ENCODE assay signal across 23 cellular contexts in genomic region chr5:68834486-68834885, GRCh38.
DNase-seq lines count a peak whose midpoint lies in the region; FAIRE-seq and TF ChIP-seq lines count a peak whose summit lies in the region.
"Had no signal": no experiment of that assay in that cellular context is flagged by ENCODE, and none has a peak within 500 bp of the region (broad histone marks: within the 10 kb centered on the region; RNA-seq: fewer than 3 reads in every experiment).

No MANE protein-coding gene starts in this region.

- no peak for TF ChIP-seq EP300 in H1 (IDR thresholded peaks at IDR 0.05; ENCODE audit: borderline replicate concordance in 1 of 2, low read depth in 2 of 2, low read length in 2 of 2)
- TF ChIP-seq EP300 in suprapubic skin (IDR thresholded peaks at IDR 0.05), result no peak

- no peaks in the 10 kb centered on the region for H3K9me2 ChIP-seq in GM23248 (ENCODE audit: insufficient read depth)

- no peak overlapping the region for H3K23ac ChIP-seq in H1 (ENCODE audit: insufficient read length)
- H3K23ac ChIP-seq in mesenchymal stem cell (ENCODE audit: low read length in 2 of 2), result no peak overlapping the region

- H3K18ac ChIP-seq in H1 (ENCODE audit: extremely low read depth, low read length) (no peak overlapping the region), mesenchymal stem cell (ENCODE audit: low read depth in 1 of 2, low read length in 2 of 2) (no peak overlapping the region)

- TF ChIP-seq CTCF in H1 (IDR thresholded peaks at IDR 0.05; ENCODE audit: control extremely low read depth in 1 of 3, insufficient read depth in 1 of 3, low read depth in 1 of 3, low read length in 3 of 3) (no peak), suprapubic skin (IDR thresholded peaks at IDR 0.05) (no peak), GM10248 (IDR thresholded peaks at IDR 0.05; ENCODE audit: control extremely low read depth, extremely low read depth, low read depth, missing control alignments) (no peak), esophagus squamous epithelium (IDR thresholded peaks at IDR 0.05) (no peak)

- CTCF ChIA-PET in H1 (lab: Charles Lee; ENCODE audit: partially characterized antibody), result no interaction called here
- CTCF ChIA-PET in GM10248 (lab: Yijun Ruan, JAX), result no interaction called here

- H2BK5ac ChIP-seq in H1 (ENCODE audit: low read depth, low read length), result no peak overlapping the region
- no peak overlapping the region for H2BK5ac ChIP-seq in mesenchymal stem cell (ENCODE audit: low read depth, low read length, poor library complexity, severe bottlenecking)

- H3K4me3 ChIP-seq in GM23248 (no peak overlapping the region), H1 (ENCODE audit: extremely low read depth in 1 of 4, insufficient read depth in 2 of 4, low read depth in 3 of 4, low read length in 4 of 4) (no peak overlapping the region), mesenchymal stem cell (ENCODE audit: insufficient read depth in 1 of 2, low read depth in 1 of 2, low read length in 2 of 2) (no peak overlapping the region), suprapubic skin (no peak overlapping the region), esophagus squamous epithelium (no peak overlapping the region)
- H3K4me3 ChIP-seq: lower lobe of right lung, MG63, skin epidermis, upper lobe of left lung had no signal

- H2BK15ac ChIP-seq in H1 (ENCODE audit: low read length), result peak overlapping the region; percentile 95; the same call in 1 of the 2 replicates
- no peak overlapping the region for H2BK15ac ChIP-seq in mesenchymal stem cell (ENCODE audit: low read depth, poor library complexity, severe bottlenecking)

- no peak overlapping the region for H4K5ac ChIP-seq in H1 (ENCODE audit: insufficient read length, low read depth, low read length)

- H3K23me2 ChIP-seq in H1 (ENCODE audit: low read depth, low read length), result no peaks in the 10 kb centered on the region

- POLR2A ChIA-PET in H1 (lab: Charles Lee; ENCODE audit: partially characterized antibody), result no interaction called here
- POLR2A ChIA-PET in GM10248 (lab: Yijun Ruan, JAX), result no interaction called here

- H4K91ac ChIP-seq in H1 (replicated peaks; ENCODE audit: insufficient read length, low read length) (no peak overlapping the region), mesenchymal stem cell (ENCODE audit: low read length) (no peak overlapping the region)

- H3K9me3 ChIP-seq in GM23248 (ENCODE audit: low read depth) (no peaks in the 10 kb centered on the region), H1 (ENCODE audit: insufficient read depth in 2 of 2, low read depth in 1 of 2, low read length in 1 of 2) (no peaks in the 10 kb centered on the region), mesenchymal stem cell (ENCODE audit: control insufficient read depth, low read length) (no peaks in the 10 kb centered on the region), suprapubic skin (no peaks in the 10 kb centered on the region), esophagus squamous epithelium (no peaks in the 10 kb centered on the region)
- H3K9me3 ChIP-seq: BE2C, lower lobe of right lung, MG63, upper lobe of left lung had no signal

- no peaks in the 10 kb centered on the region for H3K27me3 ChIP-seq in GM23248 (replicated peaks; ENCODE audit: insufficient read depth)
- no peaks in the 10 kb centered on the region for H3K27me3 ChIP-seq in H1 (replicated peaks in 1 of 4; ENCODE audit: control insufficient read depth in 3 of 4, extremely low read depth in 1 of 4, insufficient read depth in 3 of 4, low read length in 3 of 4)
- no peaks in the 10 kb centered on the region for H3K27me3 ChIP-seq in mesenchymal stem cell (ENCODE audit: control insufficient read depth in 1 of 2, insufficient read depth in 1 of 2, low read length in 2 of 2)
- no peaks in the 10 kb centered on the region for H3K27me3 ChIP-seq in suprapubic skin
- no peaks in the 10 kb centered on the region for H3K27me3 ChIP-seq in esophagus squamous epithelium
- H3K27me3 ChIP-seq: BE2C, MG63, upper lobe of left lung had no signal

- no peak overlapping the region for H2BK20ac ChIP-seq in H1 (ENCODE audit: low read length)

- intact Hi-C loops in esophagus squamous epithelium (cut with DNase I), result no loop called here

- peaks cover 3% of the 10 kb centered on the region; the same call in 1 of the 2 replicates for H3F3A ChIP-seq in GM23248 (ENCODE audit: insufficient read depth)

- no peak for FAIRE-seq in H1 (lab: Jason Lieb, UNC)
- FAIRE-seq: TTC549 had no signal

- in situ Hi-C loops in GM23248 (cut with MboI), result no loop called here

- no peaks in the 10 kb centered on the region for H4K20me1 ChIP-seq in GM23248 (ENCODE audit: insufficient read depth)
- H4K20me1 ChIP-seq in H1 (replicated peaks in 1 of 2; ENCODE audit: control insufficient read depth in 1 of 2, insufficient read depth in 2 of 2, low read length in 2 of 2), result no peaks in the 10 kb centered on the region

- H3K36me3 ChIP-seq in GM23248 (ENCODE audit: low read depth) (no peaks in the 10 kb centered on the region), H1 (ENCODE audit: control insufficient read depth in 2 of 4, insufficient read depth in 4 of 4, low read length in 3 of 4) (no peaks in the 10 kb centered on the region), mesenchymal stem cell (ENCODE audit: control insufficient read depth in 1 of 2, insufficient read depth in 2 of 2, low read depth in 1 of 2, low read length in 2 of 2) (no peaks in the 10 kb centered on the region), suprapubic skin (no peaks in the 10 kb centered on the region), esophagus squamous epithelium (no peaks in the 10 kb centered on the region)
- H3K36me3 ChIP-seq: BE2C, lower lobe of right lung, MG63, upper lobe of left lung had no signal

- TF ChIP-seq POLR2A in H1 (IDR thresholded peaks at IDR 0.05; ENCODE audit: control extremely low read depth in 1 of 2, low read depth in 2 of 2, low read length in 2 of 2), result no peak
- no peak for TF ChIP-seq POLR2A in suprapubic skin (IDR thresholded peaks at IDR 0.05)
- no peak for TF ChIP-seq POLR2A in esophagus squamous epithelium (IDR thresholded peaks at IDR 0.05)

- H3K4me2 ChIP-seq in GM23248 (ENCODE audit: unreplicated experiment) (no peak overlapping the region), H1 (ENCODE audit: insufficient read depth in 1 of 2, low read depth in 2 of 2, low read length in 2 of 2) (no peak overlapping the region), mesenchymal stem cell (ENCODE audit: low read length, poor library complexity, severe bottlenecking) (no peak overlapping the region)

- H2BK12ac ChIP-seq in H1 (ENCODE audit: low read depth, low read length), result no peak overlapping the region
- H2BK12ac ChIP-seq in mesenchymal stem cell (ENCODE audit: low read length in 2 of 2), result no peak overlapping the region

- TF ChIP-seq RAD21 in H1 (IDR thresholded peaks at IDR 0.05 in 1 of 2, conservative IDR thresholded peaks at IDR 0.05 in 1 of 2; ENCODE audit: low read depth in 2 of 2, low read length in 2 of 2), result no peak

- H3K27ac ChIP-seq in GM23248, result no peak overlapping the region
- no peak overlapping the region for H3K27ac ChIP-seq in H1 (ENCODE audit: low read depth, low read length)
- H3K27ac ChIP-seq in mesenchymal stem cell (ENCODE audit: low read length, poor library complexity, severe bottlenecking), result no peak overlapping the region
- peak overlapping the region; percentile 39 for H3K27ac ChIP-seq in suprapubic skin
- H3K27ac ChIP-seq in esophagus squamous epithelium, result no peak overlapping the region
- H3K27ac ChIP-seq: lower lobe of right lung, RWPE1, upper lobe of left lung had no signal

- H4K8ac ChIP-seq in H1 (ENCODE audit: extremely low read depth, insufficient read depth, low read length), result no peak overlapping the region
- H4K8ac ChIP-seq in mesenchymal stem cell (ENCODE audit: low read length), result no peak overlapping the region

- no peak overlapping the region for H2BK120ac ChIP-seq in H1 (replicated peaks; ENCODE audit: low read depth, low read length)
- no peak overlapping the region for H2BK120ac ChIP-seq in mesenchymal stem cell (ENCODE audit: low read depth, low read length)

- H3K79me2 ChIP-seq in GM23248 (ENCODE audit: insufficient read depth), result no peaks in the 10 kb centered on the region
- H3K79me2 ChIP-seq in H1 (ENCODE audit: control insufficient read depth in 1 of 2, insufficient read depth in 2 of 2, low read length in 2 of 2), result no peaks in the 10 kb centered on the region

- 43 to 48% methylated on average over 4 of the region's 4 CpGs for WGBS in GM23248 (ENCODE audit: low coverage in 1 of 2, low lambda C conversion rate in 2 of 2, missing lambda C conversion rate in 2 of 2), 2 experiments
- WGBS in H1 (ENCODE audit: extremely low coverage in 1 of 2, insufficient coverage in 1 of 2, insufficient read length in 1 of 2, insufficient replicate concordance in 2 of 2, low coverage in 1 of 2, low lambda C conversion rate in 2 of 2, missing lambda C conversion rate in 1 of 2), 2 experiments, result 90% methylated on average over 4 of the region's 4 CpGs; no CpG with 5 or more reads in 1 of the 2 experiments
- 96% methylated on average over 4 of the region's 4 CpGs for WGBS in mesenchymal stem cell
- WGBS in suprapubic skin, result 77% methylated on average over 4 of the region's 4 CpGs
- WGBS in esophagus squamous epithelium, 2 donors, result 85 to 86% methylated on average over 4 of the region's 4 CpGs

- H3K79me1 ChIP-seq in H1 (ENCODE audit: low read depth, low read length) (no peaks in the 10 kb centered on the region), mesenchymal stem cell (replicated peaks; ENCODE audit: low read length, poor library complexity, severe bottlenecking) (no peaks in the 10 kb centered on the region)

- H3K9ac ChIP-seq in GM23248, result no peak overlapping the region
- no peak overlapping the region for H3K9ac ChIP-seq in H1 (replicated peaks in 1 of 4; ENCODE audit: extremely low read depth in 1 of 4, low read depth in 3 of 4, low read length in 3 of 4)
- H3K9ac ChIP-seq in mesenchymal stem cell (ENCODE audit: low read length), result peak overlapping the region; percentile 35

- H3K4ac ChIP-seq in H1 (replicated peaks; ENCODE audit: insufficient read length, low read depth, low read length), result no peak overlapping the region
- H3K4ac ChIP-seq in mesenchymal stem cell (ENCODE audit: low read depth in 1 of 2, low read length in 2 of 2), result no peak overlapping the region

- H3K56ac ChIP-seq in H1 (replicated peaks; ENCODE audit: insufficient read length, low read depth, low read length), result no peak overlapping the region

- H2AFZ ChIP-seq in GM23248 (no peak overlapping the region), H1 (ENCODE audit: low read length) (peak overlapping the region; percentile 61; the same call in 1 of the 2 replicates), mesenchymal stem cell (ENCODE audit: low read depth, low read length) (no peak overlapping the region)

- H3K4me1 ChIP-seq in GM23248 (ENCODE audit: insufficient read depth) (no peaks in the 10 kb centered on the region), H1 (replicated peaks in 1 of 4; ENCODE audit: control insufficient read depth in 3 of 4, insufficient read depth in 4 of 4, low read length in 3 of 4) (peaks cover 0 to 3% (median 0%) of the 10 kb centered on the region in 4 experiments; a peak in 1 of 7 replicates), mesenchymal stem cell (ENCODE audit: control insufficient read depth, insufficient read depth, low read depth, low read length) (no peaks in the 10 kb centered on the region), suprapubic skin (peaks cover 17% of the 10 kb centered on the region), esophagus squamous epithelium (peaks cover 4 to 16% (median 6%) of the 10 kb centered on the region in 3 donors)
- H3K4me1 ChIP-seq: BE2C, lower lobe of right lung, upper lobe of left lung had no signal

- H2AK5ac ChIP-seq in H1 (ENCODE audit: low read depth, low read length) (no peak overlapping the region), mesenchymal stem cell (ENCODE audit: low read length, severe bottlenecking) (no peak overlapping the region)

- DNase-seq in GM23248, result peak; percentile 57
- DNase-seq in H1 (ENCODE audit: low read depth in 1 of 2, low spot score in 2 of 2), result no peak
- DNase-seq in mesenchymal stem cell, result peak; percentile 42
- peak; percentile 63 to 75 for DNase-seq in suprapubic skin (ENCODE audit: low spot score in 2 of 2)
- DNase-seq in GM10248 (ENCODE audit: extremely low spot score), result no peak
- no peak for DNase-seq in esophagus squamous epithelium (lab: John Stamatoyannopoulos, UW)
- DNase-seq in stimulated activated CD4-positive, alpha-beta T cell treated with anti-CD3 and anti-CD28 coated beads, Interleukin-12 subunit alpha, Interleukin-12 subunit beta, amount 100 ng/mL, for 4 hours, result no peak
- DNase-seq: activated CD4-positive, alpha-beta T cell treated with anti-CD3 and anti-CD28 coated beads for 1 hour; activated CD8-positive, alpha-beta memory T cell treated with anti-CD3 and anti-CD28 coated beads for 24 hours; activated T-cell treated with anti-CD3 and anti-CD28 coated beads, Interleukin-2, amount 50 U/mL, for 72 hours; BE2C; effector memory CD8-positive, alpha-beta T cell; hippocampal formation; islet precursor cell; lower lobe of right lung; MG63; NCI-H1436 treated with DMSO at 0.1 percent for 48 hours; NCI-H524; stimulated activated CD4-positive, alpha-beta T cell treated with anti-CD3 and anti-CD28 coated beads, Interleukin-4, amount 100 ng/mL, for 1 hour; upper lobe of left lung had no signal

- H3K14ac ChIP-seq in H1 (ENCODE audit: insufficient read length) (no peak overlapping the region), mesenchymal stem cell (ENCODE audit: low read length in 2 of 2) (no peak overlapping the region)

Comparison
In these comparisons a context has a peak if more than half of its experiments do, and no peak if none do; other contexts are left out.
1. DNase-seq: peak in GM23248 (single experiment), mesenchymal stem cell (single experiment) and suprapubic skin (2 of 2); none in H1 (0 of 2), GM10248 (single experiment), esophagus squamous epithelium (single experiment) and stimulated activated CD4-positive, alpha-beta T cell treated with anti-CD3 and anti-CD28 coated beads, Interleukin-12 subunit alpha, Interleukin-12 subunit beta, amount 100 ng/mL, for 4 hours (single experiment).